Comparison of ENCODE assay signal across 12 cellular contexts in the genomic region with DNA sequence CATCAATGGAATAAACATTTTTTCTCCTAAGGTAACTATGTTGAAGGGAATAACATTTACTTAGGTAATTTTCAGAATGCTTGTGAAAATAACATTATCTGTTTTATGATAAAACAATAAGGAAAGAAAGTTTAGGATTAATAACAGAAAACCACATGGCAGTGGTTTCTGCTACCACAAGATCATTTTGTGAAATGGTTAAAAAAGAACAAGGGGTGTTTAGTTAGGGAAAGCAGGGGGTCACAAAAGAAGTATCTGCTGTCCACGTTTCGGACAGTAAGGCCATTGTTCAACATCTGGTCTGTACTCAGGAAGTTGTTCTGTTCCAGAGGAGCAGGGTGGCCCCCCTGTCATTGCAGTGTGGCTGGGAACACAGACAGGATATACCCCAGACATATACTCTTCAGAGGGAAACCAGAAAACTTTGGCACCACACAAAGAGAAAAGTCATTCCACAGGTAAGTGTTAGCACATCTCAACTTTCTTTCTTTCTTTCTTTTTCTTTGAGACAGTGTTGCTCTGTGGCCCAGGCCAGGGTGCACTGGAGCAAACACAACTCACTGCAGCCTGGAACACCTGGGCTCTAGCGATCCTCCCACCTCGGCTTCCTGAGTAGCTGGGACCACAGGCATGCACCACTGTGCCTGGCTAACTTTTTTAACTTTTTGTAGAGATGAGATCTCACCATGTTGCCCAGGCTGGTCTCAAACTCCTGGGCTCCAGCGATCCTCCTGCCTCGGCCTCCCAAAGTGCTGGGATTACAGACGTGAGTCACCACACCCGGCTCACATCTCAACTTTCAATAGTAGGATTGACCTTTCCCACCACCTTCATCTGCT. TPM values are rescaled to one million over a fixed set of nuclear protein-coding genes. Genes with fewer than 3 reads are reported as not detected.
DNase-seq lines count a peak whose midpoint lies in the region; ATAC-seq and TF ChIP-seq lines count a peak whose summit lies in the region.
"Had no signal": no experiment of that assay in that cellular context is flagged by ENCODE, and none has a peak within 500 bp of the region (broad histone marks: within the 10 kb centered on the region; RNA-seq: fewer than 3 reads in every experiment).

No MANE protein-coding gene starts in this region.

- no peaks in the 10 kb centered on the region for H3K27me3 Mint-ChIP-seq in nephron (ENCODE audit: low read depth)
- no peaks in the 10 kb centered on the region for H3K27me3 Mint-ChIP-seq in glutamatergic neuron (ENCODE audit: unreplicated experiment)

- ATAC-seq in GM19023 (IDR thresholded peaks at IDR 0.05; ENCODE audit: unreplicated experiment) (peak; percentile 38), GM21825 (IDR thresholded peaks at IDR 0.05; ENCODE audit: unreplicated experiment) (peak; percentile 34), GM18867 (IDR thresholded peaks at IDR 0.05; ENCODE audit: unreplicated experiment) (no peak)
- ATAC-seq: activated CD4-positive, CD25-positive, alpha-beta regulatory T cell treated with anti-CD3 and anti-CD28 coated beads, Interleukin-2, amount 50 U/mL, for 24 hours; activated T-cell treated with anti-CD3 and anti-CD28 coated beads, Interleukin-2, amount 50 U/mL, for 4 hours had no signal

- H3K4me1 Mint-ChIP-seq in nephron = peaks cover 12% of the 10 kb centered on the region
- no peaks in the 10 kb centered on the region for H3K4me1 Mint-ChIP-seq in glutamatergic neuron (ENCODE audit: low read depth, unreplicated experiment)

- no peak for TF ChIP-seq POLR2A in lower leg skin (IDR thresholded peaks at IDR 0.05)

- DNase-seq in NCI-H526 treated with DMSO at 0.1 percent for 48 hours (lab: John Stamatoyannopoulos, UW) = peak; percentile 34
- DNase-seq in lower leg skin (ENCODE audit: low spot score in 2 of 2) = no peak
- DNase-seq in glutamatergic neuron = no peak
- DNase-seq: activated T-cell treated with anti-CD3 and anti-CD28 coated beads, Interleukin-2, amount 50 U/mL, for 4 hours; dorsolateral prefrontal cortex; H7; Karpas-422 had no signal

- H3K9me3 Mint-ChIP-seq in nephron = no peaks in the 10 kb centered on the region
- no peaks in the 10 kb centered on the region for H3K9me3 Mint-ChIP-seq in glutamatergic neuron (ENCODE audit: unreplicated experiment)
- H3K9me3 Mint-ChIP-seq: activated T-cell treated with anti-CD3 and anti-CD28 coated beads, Interleukin-2, amount 50 U/mL, for 4 hours had no signal

- H3K4me3 Mint-ChIP-seq in nephron (no peak overlapping the region), glutamatergic neuron (ENCODE audit: unreplicated experiment) (no peak overlapping the region)
- H3K4me3 Mint-ChIP-seq: activated T-cell treated with anti-CD3 and anti-CD28 coated beads, Interleukin-2, amount 50 U/mL, for 4 hours had no signal

- intact Hi-C loops in lower leg skin (cut with DNase I; ENCODE audit: low total_unique reads) = no loop called here

- WGBS in lower leg skin, 2 donors = 81 to 82% methylated on average over 8 of the region's 8 CpGs

- H3K27ac Mint-ChIP-seq in nephron (peak overlapping the region in 2 of 3 experiments; percentile 11 to 24), glutamatergic neuron (ENCODE audit: unreplicated experiment) (no peak overlapping the region)

- no peak overlapping the region for H3K4me3 ChIP-seq in lower leg skin (ENCODE audit: low read depth, poor library complexity, severe bottlenecking)
- H3K4me3 ChIP-seq: dorsolateral prefrontal cortex had no signal

- TF ChIP-seq CTCF in nephron (IDR thresholded peaks at IDR 0.05; ENCODE audit: unreplicated experiment in 3 of 3) (no peak), lower leg skin (IDR thresholded peaks at IDR 0.05) (no peak), glutamatergic neuron (IDR thresholded peaks at IDR 0.05; ENCODE audit: partially characterized antibody, unreplicated experiment) (no peak)

- H3K36me3 Mint-ChIP-seq in nephron (ENCODE audit: low read depth) (peaks cover 4% of the 10 kb centered on the region), glutamatergic neuron (ENCODE audit: unreplicated experiment) (no peaks in the 10 kb centered on the region)

RNA-seq across cellular contexts. Expression of gene ARL5A, which starts 14.8 kb away (rescaled TPM):
- total RNA-seq in lower leg skin (100 to 1,000 TPM in 3 of 4 donors, 10 to 100 TPM in 1; 77.7 to 161 (median 128) TPM), glutamatergic neuron (ENCODE audit: unreplicated experiment) (30.3 TPM)
